In genomic region chr6:108164815-108165706, GRCh38 we compare ENCODE assay signal across 11 cellular contexts. TPM values are rescaled to one million over a fixed set of nuclear protein-coding genes. Genes with fewer than 3 reads are reported as not detected.
A peak's percentile ranks its signal among the peaks of the same experiment; 100 is the strongest.
DNase-seq lines count a peak whose midpoint lies in the region; ATAC-seq, FAIRE-seq and TF ChIP-seq lines count a peak whose summit lies in the region.
"Had no signal": no experiment of that assay in that cellular context is flagged by ENCODE, and none has a peak within 500 bp of the region (broad histone marks: within the 10 kb centered on the region; RNA-seq: fewer than 3 reads in every experiment).

No MANE protein-coding gene starts in this region.

- no peaks in the 10 kb centered on the region for H3K79me2 ChIP-seq in keratinocyte (ENCODE audit: control insufficient read depth, insufficient read depth, low read length)

- H3K9me3 ChIP-seq in WERI-Rb-1 (ENCODE audit: severe bottlenecking), result no peaks in the 10 kb centered on the region
- no peaks in the 10 kb centered on the region for H3K9me3 ChIP-seq in keratinocyte (ENCODE audit: control insufficient read depth, low read depth, low read length)
- no peaks in the 10 kb centered on the region for H3K9me3 ChIP-seq in thoracic aorta

- TF ChIP-seq CTCF in WERI-Rb-1 (IDR thresholded peaks at IDR 0.05; ENCODE audit: low read depth, low read length), result no peak
- no peak for TF ChIP-seq CTCF in keratinocyte (optimal IDR thresholded peaks at IDR 0.05 in 1 of 3, IDR thresholded peaks at IDR 0.05 in 1 of 3, conservative IDR thresholded peaks at IDR 0.05 in 1 of 3; ENCODE audit: extremely low read depth in 1 of 3, insufficient read depth in 2 of 3, low read length in 3 of 3)
- no peak for TF ChIP-seq CTCF in thoracic aorta (IDR thresholded peaks at IDR 0.05)

- peak overlapping the region; percentile 57 for H3K4me3 ChIP-seq in WERI-Rb-1 (ENCODE audit: low read depth, low read length)
- H3K4me3 ChIP-seq in keratinocyte (ENCODE audit: control insufficient read depth in 2 of 3, extremely low read depth in 1 of 3, insufficient read depth in 2 of 3, low read depth in 1 of 3, low read length in 3 of 3), result peak overlapping the region in 2 of 3 experiments; percentile 40 to 61
- H3K4me3 ChIP-seq in thoracic aorta, result peak overlapping the region; percentile 49

- no peak for ATAC-seq in thoracic aorta (ENCODE audit: insufficient number of reproducible peaks, low FRiP score, low read depth)
- no peak for ATAC-seq in HG03135 (IDR thresholded peaks at IDR 0.05; ENCODE audit: unreplicated experiment)
- ATAC-seq in GM21423 (IDR thresholded peaks at IDR 0.05; ENCODE audit: unreplicated experiment), result no peak
- ATAC-seq: stimulated activated effector memory CD8-positive, alpha-beta T cell treated with anti-CD3 and anti-CD28 coated beads, Interleukin-12 subunit alpha, Interleukin-12 subunit beta, amount 100 ng/mL, for 72 hours had no signal

- H3K27me3 ChIP-seq in WERI-Rb-1 (ENCODE audit: insufficient read depth, low read depth, severe bottlenecking) (no peaks in the 10 kb centered on the region), keratinocyte (ENCODE audit: control insufficient read depth, extremely low read depth, insufficient read depth, low read length) (peaks cover 97% of the 10 kb centered on the region), thoracic aorta (replicated peaks; ENCODE audit: insufficient read depth) (peaks cover 33% of the 10 kb centered on the region)

- no peaks in the 10 kb centered on the region for H3K9me1 ChIP-seq in keratinocyte (ENCODE audit: control insufficient read depth, extremely low read depth, insufficient read depth, low read length)

- H3K4me1 ChIP-seq in keratinocyte (ENCODE audit: control insufficient read depth, extremely low read depth, insufficient read depth, low read length) (peaks cover 33% of the 10 kb centered on the region), thoracic aorta (ENCODE audit: control insufficient read depth in 1 of 2, low read depth in 2 of 2) (peaks cover 26 to 47% of the 10 kb centered on the region in 2 donors)

- DNase-seq in stimulated activated CD4-positive, alpha-beta T cell treated with anti-CD3 and anti-CD28 coated beads, Interleukin-15, amount 100 ng/mL, for 24 hours, result peak; percentile 5
- no peak for DNase-seq in stimulated activated CD4-positive, alpha-beta T cell treated with anti-CD3 and anti-CD28 coated beads, Interleukin-2, amount 100 ng/mL, for 24 hours
- peak; percentile 65 for DNase-seq in WERI-Rb-1
- DNase-seq in keratinocyte (ENCODE audit: low read depth, low spot score), result no peak
- DNase-seq in thoracic aorta (ENCODE audit: low spot score), result no peak
- DNase-seq in DMS79 treated with DMSO at 0.1 percent for 48 hours (lab: John Stamatoyannopoulos, UW), result no peak
- DNase-seq: activated naive CD4-positive, alpha-beta T cell treated with Interleukin-2 at 50 U/mL for 16 hours; small intestine had no signal

- no peak for FAIRE-seq in keratinocyte (lab: Jason Lieb, UNC)
- FAIRE-seq: small intestine had no signal

- dilution Hi-C loops in keratinocyte (cut with MboI; ENCODE audit: extremely low pct_ligation_motif_present, low sequenced_read_pairs), result no loop called here

- H3K27ac ChIP-seq in WERI-Rb-1 (no peak overlapping the region), keratinocyte (ENCODE audit: control insufficient read depth, insufficient read depth, low read length) (no peak overlapping the region), thoracic aorta (no peak overlapping the region)

- H3K36me3 ChIP-seq in WERI-Rb-1 (no peaks in the 10 kb centered on the region), keratinocyte (ENCODE audit: control insufficient read depth in 2 of 2, extremely low read depth in 1 of 2, insufficient read depth in 2 of 2, low read length in 2 of 2) (no peaks in the 10 kb centered on the region), thoracic aorta (no peaks in the 10 kb centered on the region)

- H4K20me1 ChIP-seq in keratinocyte (ENCODE audit: control insufficient read depth, extremely low read depth, insufficient read depth, low read length), result no peaks in the 10 kb centered on the region

- no peak overlapping the region for H2AFZ ChIP-seq in keratinocyte (ENCODE audit: control insufficient read depth, low read length)

- no peak overlapping the region for H3K9ac ChIP-seq in keratinocyte (ENCODE audit: control insufficient read depth, extremely low read depth, insufficient read depth, low read length)

- peak overlapping the region; percentile 80 for H3K4me2 ChIP-seq in keratinocyte (ENCODE audit: control insufficient read depth, extremely low read depth, insufficient read depth, low read depth, low read length)

RNA-seq across cellular contexts. Expression of gene NR2E1, which starts 0.8 kb away (rescaled TPM):
- polyA plus RNA-seq in keratinocyte, result 0.04 TPM in 1 of 3 replicates, not detected in the others
- not detected for polyA plus RNA-seq in keratinocyte (2011; ENCODE audit: low read depth)
- polyA plus RNA-seq in keratinocyte (2011; cell fraction: cytosol; rRNA removed), result not detected in 2 replicates
- not detected in 2 replicates for polyA plus RNA-seq in keratinocyte (2011; cell fraction: nucleus; rRNA removed)
- not detected in 2 replicates for polyA plus RNA-seq in keratinocyte (2012; ENCODE audit: low replicate concordance)
- polyA minus RNA-seq in keratinocyte, result not detected in 3 replicates
- polyA minus RNA-seq in keratinocyte (2011; cell fraction: cytosol; rRNA and poly(A)+ RNA removed), result not detected
- polyA minus RNA-seq in keratinocyte (2011; cell fraction: nucleus; rRNA and poly(A)+ RNA removed), result not detected in 2 replicates
- not detected for total RNA-seq in thoracic aorta
- polyA plus RNA-seq: small intestine had no signal

Comparison
In these comparisons a context has a peak if more than half of its experiments do, and no peak if none do; other contexts are left out.
1. DNase-seq: peak in stimulated activated CD4-positive, alpha-beta T cell treated with anti-CD3 and anti-CD28 coated beads, Interleukin-15, amount 100 ng/mL, for 24 hours (single experiment) and WERI-Rb-1 (single experiment); none in stimulated activated CD4-positive, alpha-beta T cell treated with anti-CD3 and anti-CD28 coated beads, Interleukin-2, amount 100 ng/mL, for 24 hours (0 of 2), keratinocyte (single experiment), thoracic aorta (single experiment) and DMS79 treated with DMSO at 0.1 percent for 48 hours (single experiment).
2. Peak in every context shown above with its lines, with median percentiles within 50 percentile points of each other: H3K4me3 ChIP-seq.